ENCODE assay signal across 8 cellular contexts in the genomic region with DNA sequence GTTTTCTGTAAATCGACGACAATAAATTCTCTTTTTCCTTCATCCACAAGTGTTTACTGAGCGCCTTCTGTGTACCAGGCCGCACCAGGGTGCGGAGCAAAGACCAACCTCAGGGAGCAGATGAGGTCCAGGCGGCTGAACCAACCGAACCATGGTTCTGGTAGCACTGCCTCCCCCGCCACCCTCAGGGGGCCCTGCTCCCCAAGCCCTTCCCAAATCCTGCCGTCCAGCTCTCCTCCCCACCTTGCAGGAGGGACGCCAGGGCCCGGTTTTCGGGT. TPM values are rescaled to one million over a fixed set of nuclear protein-coding genes. Genes with fewer than 3 reads are reported as not detected.
A peak's percentile ranks its signal among the peaks of the same experiment; 100 is the strongest.
DNase-seq lines count a peak whose midpoint lies in the region; ATAC-seq and TF ChIP-seq lines count a peak whose summit lies in the region.

No MANE protein-coding gene starts in this region.

- peak overlapping the region; percentile 57 for H2AFZ ChIP-seq in KMS-11 (ENCODE audit: low read depth)

- peaks cover 13% of the 10 kb centered on the region for H3K4me1 ChIP-seq in KMS-11 (ENCODE audit: low read depth, poor library complexity, severe bottlenecking)

- H3K4me3 ChIP-seq in AG09309 (ENCODE audit: control insufficient read depth, low read depth, low read length) = peak overlapping the region; percentile 41
- H3K4me3 ChIP-seq in KMS-11 (IDR thresholded peaks at IDR 0.05; ENCODE audit: insufficient read depth, low read depth, low read length) = no peak overlapping the region
- peak overlapping the region; percentile 52 to 98 (median 78) for H3K4me3 ChIP-seq in dorsolateral prefrontal cortex

- peaks cover 0 to 2% (median 0%) of the 10 kb centered on the region in 3 donors for H3K36me3 Mint-ChIP-seq in naive thymus-derived CD8-positive, alpha-beta T cell

- H3K9me3 Mint-ChIP-seq in naive thymus-derived CD8-positive, alpha-beta T cell = no peaks in the 10 kb centered on the region

- TF ChIP-seq CTCF in AG09309 (IDR thresholded peaks at IDR 0.05; ENCODE audit: control insufficient read depth, insufficient read depth, low read depth, low read length, missing control alignments) = no peak
- TF ChIP-seq CTCF in KMS-11 (conservative IDR thresholded peaks at IDR 0.05; ENCODE audit: low read depth, low read length) = no peak
- TF ChIP-seq CTCF in dorsolateral prefrontal cortex (IDR thresholded peaks at IDR 0.05 in 54 of 56, conservative IDR thresholded peaks at IDR 0.05 in 2 of 56; ENCODE audit: low read depth in 1 of 56, partially characterized antibody in 56 of 56) = no peak

- peak overlapping the region; percentile 86 for H3K4me2 ChIP-seq in KMS-11

- no peak for ATAC-seq in naive thymus-derived CD8-positive, alpha-beta T cell

- peak overlapping the region; percentile 81 to 97 (median 92) for H3K4me3 Mint-ChIP-seq in naive thymus-derived CD8-positive, alpha-beta T cell

- H3K27me3 Mint-ChIP-seq in naive thymus-derived CD8-positive, alpha-beta T cell = peaks cover 0 to 27% (median 8%) of the 10 kb centered on the region in 5 donors

- no peak overlapping the region for H3K27ac ChIP-seq in KMS-11
- peak overlapping the region in 53 of 59 donors; percentile 4 to 92 (median 65) for H3K27ac ChIP-seq in dorsolateral prefrontal cortex

- H3K27me3 ChIP-seq in KMS-11 (ENCODE audit: insufficient read depth, low read depth) (no peaks in the 10 kb centered on the region), dorsolateral prefrontal cortex (peaks cover 0 to 20% (median 8%) of the 10 kb centered on the region in 45 donors)

- no peaks in the 10 kb centered on the region for H4K20me1 ChIP-seq in KMS-11 (ENCODE audit: insufficient read depth)

- H3K36me3 ChIP-seq in KMS-11 (ENCODE audit: insufficient read depth) = no peaks in the 10 kb centered on the region

- no peak overlapping the region for H3K9ac ChIP-seq in KMS-11

- H3K79me2 ChIP-seq in KMS-11 (ENCODE audit: insufficient read depth, low read depth) = no peaks in the 10 kb centered on the region

- DNase-seq in AG09309 (ENCODE audit: low read depth) (no peak), dorsolateral prefrontal cortex (no peak), NCI-H2171 (lab: John Stamatoyannopoulos, UW) (no peak), UCSD-AML1 (lab: John Stamatoyannopoulos, UW; ENCODE audit: unreplicated experiment) (no peak), DMS153 treated with DMSO at 0.1 percent for 48 hours (lab: John Stamatoyannopoulos, UW; ENCODE audit: unreplicated experiment) (no peak), NCI-H69 (lab: John Stamatoyannopoulos, UW) (no peak)
- DNase-seq in naive thymus-derived CD8-positive, alpha-beta T cell = no peak

- POLR2A ChIA-PET in naive thymus-derived CD8-positive, alpha-beta T cell (lab: Charles Lee) = interaction anchor here (1.3 to 5.0 kb wide), 3 partner anchors 13 to 38 kb away, joined by 4 to 25 read pairs (median 8); partner anchors contain the start of genes RPS5 and ZNF497

- intact Hi-C loops in dorsolateral prefrontal cortex (cut with DNase I) = no loop called here

- H3K27ac Mint-ChIP-seq in naive thymus-derived CD8-positive, alpha-beta T cell = peak overlapping the region in 4 of 10 donors; percentile 72 to 99 (median 95)

- H3K4me1 Mint-ChIP-seq in naive thymus-derived CD8-positive, alpha-beta T cell = peaks cover 14 to 20% (median 18%) of the 10 kb centered on the region in 4 donors

RNA-seq across cellular contexts. Expression of gene RNF225, which starts 5.1 kb away (rescaled TPM):
- under 1 TPM in 2 of 120 experiments, not detected in 118; 0.48 to 0.69 TPM for total RNA-seq in dorsolateral prefrontal cortex
- total RNA-seq in naive thymus-derived CD8-positive, alpha-beta T cell = 1 to 10 TPM in 1 of 2 experiments, under 1 TPM in 1; 0.39 to 1.2 TPM
- not detected for polyA plus RNA-seq in naive thymus-derived CD8-positive, alpha-beta T cell

RNA-seq across cellular contexts. Expression of gene ZNF584, which starts 7.9 kb away (rescaled TPM):
- total RNA-seq in dorsolateral prefrontal cortex = 10 to 100 TPM; 11.0 to 25.3 (median 18.1) TPM
- total RNA-seq in naive thymus-derived CD8-positive, alpha-beta T cell = 10 to 100 TPM; 10.6 to 10.7 TPM
- 1 to 10 TPM; 6.3 to 6.5 (median 6.4) TPM for polyA plus RNA-seq in naive thymus-derived CD8-positive, alpha-beta T cell

RNA-seq across cellular contexts. Expression of gene RPS5, which starts 13.5 kb away (rescaled TPM):
- total RNA-seq in dorsolateral prefrontal cortex = 100 to 1,000 TPM; 212 to 406 (median 277) TPM
- total RNA-seq in naive thymus-derived CD8-positive, alpha-beta T cell = 1,000 to 10,000 TPM; 1,656 to 1,664 TPM
- 1,000 to 10,000 TPM; 1,899 to 2,106 (median 2,080) TPM for polyA plus RNA-seq in naive thymus-derived CD8-positive, alpha-beta T cell

RNA-seq across cellular contexts. Expression of gene ZNF837, which starts 19.7 kb away (rescaled TPM):
- total RNA-seq in dorsolateral prefrontal cortex = 1 to 10 TPM in 53 of 120 experiments, under 1 TPM in 60, not detected in 7; 0.27 to 2.9 (median 0.98) TPM
- total RNA-seq in naive thymus-derived CD8-positive, alpha-beta T cell = 1 to 10 TPM; 5.6 to 5.8 TPM
- 10 to 100 TPM in 1 of 3 donors, 1 to 10 TPM in 2; 4.2 to 14.3 (median 9.9) TPM for polyA plus RNA-seq in naive thymus-derived CD8-positive, alpha-beta T cell

RNA-seq across cellular contexts. Expression of gene ZNF497, which starts 38.0 kb away (rescaled TPM):
- total RNA-seq in dorsolateral prefrontal cortex = 1 to 10 TPM; 1.3 to 6.9 (median 3.7) TPM
- 1 to 10 TPM; 4.7 to 6.6 TPM for total RNA-seq in naive thymus-derived CD8-positive, alpha-beta T cell
- 1 to 10 TPM; 1.8 to 2.2 (median 1.9) TPM for polyA plus RNA-seq in naive thymus-derived CD8-positive, alpha-beta T cell

Comparison
In these comparisons a context has a peak if more than half of its experiments do, and no peak if none do; other contexts are left out.
1. RNA of gene RPS5, which starts 13.5 kb away (total RNA-seq): 1,656 to 1,664 TPM in naive thymus-derived CD8-positive, alpha-beta T cell; 212 to 406 TPM in dorsolateral prefrontal cortex; every median in the first group is over 4 times any median in the second.